Comparison of ENCODE assay signal across 8 cellular contexts in genomic region chr7:99365318-99366141, GRCh38. TPM values are rescaled to one million over a fixed set of nuclear protein-coding genes. Genes with fewer than 3 reads are reported as not detected.
DNase-seq lines count a peak whose midpoint lies in the region; ATAC-seq and TF ChIP-seq lines count a peak whose summit lies in the region.

No MANE protein-coding gene starts in this region.

- intact Hi-C loops in CD4-positive, alpha-beta memory T cell (cut with micrococcal nuclease), result loop anchor here (1.0 kb wide), 2 partner anchors 22 to 43 kb away; partner anchors contain the start of genes BUD31 and PDAP1

- no peak overlapping the region for H4K12ac ChIP-seq in trophoblast cell (ENCODE audit: low read depth, low read length)

- ATAC-seq in HG02885 (IDR thresholded peaks at IDR 0.05; ENCODE audit: poor library complexity, unreplicated experiment), result no peak
- ATAC-seq in HG03196 (IDR thresholded peaks at IDR 0.05; ENCODE audit: unreplicated experiment), result no peak

- H3K4me3 ChIP-seq in CD4-positive, alpha-beta memory T cell (ENCODE audit: low read length in 2 of 2), result no peak overlapping the region
- no peak overlapping the region for H3K4me3 ChIP-seq in trophoblast cell (ENCODE audit: low read depth, low read length)

- H3K23ac ChIP-seq in trophoblast cell (ENCODE audit: low read length), result no peak overlapping the region

- peaks cover 15 to 49% of the 10 kb centered on the region in 2 donors for H3K36me3 Mint-ChIP-seq in CD4-positive, alpha-beta memory T cell

- H2AK5ac ChIP-seq in trophoblast cell (ENCODE audit: low read length), result no peak overlapping the region

- no peak overlapping the region for H3K14ac ChIP-seq in trophoblast cell (ENCODE audit: low read length)

- no peak overlapping the region for H2BK12ac ChIP-seq in trophoblast cell (ENCODE audit: low read length)

- no peaks in the 10 kb centered on the region for H3K9me3 ChIP-seq in CD4-positive, alpha-beta memory T cell (ENCODE audit: control insufficient read depth in 1 of 2, low read length in 2 of 2)
- no peaks in the 10 kb centered on the region for H3K9me3 ChIP-seq in trophoblast cell (ENCODE audit: insufficient read depth, low read depth, low read length)

- H3K79me1 ChIP-seq in trophoblast cell (ENCODE audit: low read length), result no peaks in the 10 kb centered on the region

- WGBS in trophoblast cell (ENCODE audit: extremely low coverage, insufficient coverage, insufficient read length), result no CpG with 5 or more reads among the region's 17 CpGs

- POLR2A ChIA-PET in CD4-positive, alpha-beta memory T cell (lab: Charles Lee; ENCODE audit: partially characterized antibody), result interaction anchor here (0.7 to 1.8 kb wide), 7 partner anchors 10 to 43 kb away, joined by 3 to 6 read pairs (median 4); partner anchors contain the start of genes BUD31 and PDAP1

- no peaks in the 10 kb centered on the region for H3K79me2 ChIP-seq in trophoblast cell (ENCODE audit: control insufficient read depth, insufficient read depth, low read length, poor library complexity)

- H3K4me1 ChIP-seq in CD4-positive, alpha-beta memory T cell (ENCODE audit: insufficient read depth, low read length), result no peaks in the 10 kb centered on the region
- no peaks in the 10 kb centered on the region for H3K4me1 ChIP-seq in trophoblast cell (ENCODE audit: control insufficient read depth in 1 of 2, insufficient read depth in 2 of 2, low read length in 2 of 2)

- no peak overlapping the region for H3K4me2 ChIP-seq in trophoblast cell (ENCODE audit: low read length)

- H4K91ac ChIP-seq in trophoblast cell (ENCODE audit: low read depth, low read length), result no peak overlapping the region

- H3K36me3 ChIP-seq in CD4-positive, alpha-beta memory T cell (ENCODE audit: insufficient read depth, low read length), result peaks cover 38% of the 10 kb centered on the region
- peaks cover 37 to 49% of the 10 kb centered on the region in 2 experiments for H3K36me3 ChIP-seq in trophoblast cell (ENCODE audit: control insufficient read depth in 1 of 2, insufficient read depth in 2 of 2, low read length in 2 of 2)

- no peak for TF ChIP-seq POLR2A in erythroblast (IDR thresholded peaks at IDR 0.05; ENCODE audit: low read length)

- H3K4me1 Mint-ChIP-seq in CD4-positive, alpha-beta memory T cell, result no peaks in the 10 kb centered on the region

- H3K27me3 ChIP-seq in CD4-positive, alpha-beta memory T cell (ENCODE audit: insufficient read depth, low read length), result no peaks in the 10 kb centered on the region
- no peaks in the 10 kb centered on the region for H3K27me3 ChIP-seq in trophoblast cell (ENCODE audit: insufficient read depth, low read length)

- H3K18ac ChIP-seq in trophoblast cell (ENCODE audit: low read length), result no peak overlapping the region

- no peak overlapping the region for H2BK120ac ChIP-seq in trophoblast cell (ENCODE audit: insufficient read depth, low read length, poor library complexity)

- no peaks in the 10 kb centered on the region for H3K9me3 Mint-ChIP-seq in CD4-positive, alpha-beta memory T cell

- H2AFZ ChIP-seq in trophoblast cell (ENCODE audit: insufficient read depth, low read length, poor library complexity), result no peak overlapping the region

- peak overlapping the region in 4 of 7 donors; percentile 32 to 89 (median 50) for H3K27ac Mint-ChIP-seq in CD4-positive, alpha-beta memory T cell

- no peaks in the 10 kb centered on the region for H3K27me3 Mint-ChIP-seq in CD4-positive, alpha-beta memory T cell

- CTCF ChIA-PET in CD4-positive, alpha-beta memory T cell (lab: Charles Lee; ENCODE audit: partially characterized antibody), result interaction anchor here (0.7 to 5.1 kb wide), 18 partner anchors 8 to 766 kb away, joined by 3 to 38 read pairs (median 4); partner anchors contain the start of genes ATP5MF, BUD31, PDAP1 and ZKSCAN5

- DNase-seq in CD4-positive, alpha-beta memory T cell, result peak; percentile 62 to 70 (median 66)
- DNase-seq in HuH-7.5 (ENCODE audit: low spot score) (peak; percentile 91), erythroblast (lab: John Stamatoyannopoulos, UW) (peak; percentile 35 to 64), trophoblast cell (peak; percentile 35 to 70), NCI-H510A treated with DMSO at 0.1 percent for 48 hours (lab: John Stamatoyannopoulos, UW) (no peak)
- peak; percentile 80 for DNase-seq in activated CD8-positive, alpha-beta memory T cell treated with anti-CD3 and anti-CD28 coated beads for 24 hours

- H4K8ac ChIP-seq in trophoblast cell (ENCODE audit: low read depth, low read length), result no peak overlapping the region

- H3K4me3 Mint-ChIP-seq in CD4-positive, alpha-beta memory T cell, result no peak overlapping the region

- no peak overlapping the region for H3K4ac ChIP-seq in trophoblast cell (ENCODE audit: low read depth, low read length)

- H2BK5ac ChIP-seq in trophoblast cell (ENCODE audit: low read depth, low read length, poor library complexity), result no peak overlapping the region

- no peak overlapping the region for H3K9ac ChIP-seq in trophoblast cell (ENCODE audit: low read length)

- no peak overlapping the region for H3K27ac ChIP-seq in CD4-positive, alpha-beta memory T cell (ENCODE audit: low read depth, low read length)
- no peak overlapping the region for H3K27ac ChIP-seq in trophoblast cell (ENCODE audit: low read depth, low read length)

RNA-seq across cellular contexts. Expression of gene ARPC1B, which starts 9.0 kb away (rescaled TPM):
- 100 to 1,000 TPM; 188 to 191 TPM for total RNA-seq in CD4-positive, alpha-beta memory T cell
- polyA plus RNA-seq in CD4-positive, alpha-beta memory T cell, result 100 to 1,000 TPM; 862 to 906 TPM
- polyA plus RNA-seq in trophoblast cell (2013), result 131 TPM in 2 replicates

RNA-seq across cellular contexts. Expression of gene ARPC1A, which starts 39.8 kb away (rescaled TPM):
- total RNA-seq in CD4-positive, alpha-beta memory T cell, result 10 to 100 TPM; 46.2 to 51.5 TPM
- polyA plus RNA-seq in CD4-positive, alpha-beta memory T cell, result 10 to 100 TPM; 49.1 to 64.2 TPM
- polyA plus RNA-seq in trophoblast cell (2013), result 221 and 225 TPM in 2 replicates

RNA-seq across cellular contexts. Expression of gene PDAP1, which starts 42.9 kb away (rescaled TPM):
- total RNA-seq in CD4-positive, alpha-beta memory T cell, result 10 to 100 TPM; 66.0 to 67.0 TPM
- 10 to 100 TPM; 21.5 to 27.7 TPM for polyA plus RNA-seq in CD4-positive, alpha-beta memory T cell
- polyA plus RNA-seq in trophoblast cell (2013), result 102 and 109 TPM in 2 replicates

RNA-seq across cellular contexts. Expression of gene BUD31, which starts 43.2 kb away (rescaled TPM):
- total RNA-seq in CD4-positive, alpha-beta memory T cell, result 10 to 100 TPM; 60.0 to 61.3 TPM
- polyA plus RNA-seq in CD4-positive, alpha-beta memory T cell, result 100 to 1,000 TPM; 163 to 175 TPM
- 126 and 130 TPM in 2 replicates for polyA plus RNA-seq in trophoblast cell (2013)
